1 cellular context compared by ENCODE assay signal in genomic region chr1:15962671-15963362, GRCh38.
TF ChIP-seq lines count a peak whose summit lies in the region.

No MANE protein-coding gene starts in this region.

TF ChIP-seq in SK-N-SH treated with all-trans-retinoic acid at 6 μM for 48 hours, 23 proteins besides CTCF, POLR2A, EP300 and RAD21 (continued from another document):
- TF ChIP-seq TSHZ2 (CRISPR knock-in tag; IDR thresholded peaks at IDR 0.05) (no peak), PATZ1 (CRISPR knock-in tag; IDR thresholded peaks at IDR 0.05; ENCODE audit: borderline replicate concordance) (no peak), OSR1 (CRISPR knock-in tag; IDR thresholded peaks at IDR 0.05) (no peak), ZFP3 (CRISPR knock-in tag; IDR thresholded peaks at IDR 0.05) (no peak), CSDC2 (CRISPR knock-in tag; IDR thresholded peaks at IDR 0.05) (no peak), ISL1 (CRISPR knock-in tag; IDR thresholded peaks at IDR 0.05) (no peak), SNAI2 (CRISPR knock-in tag; IDR thresholded peaks at IDR 0.05) (no peak), ESRRG (CRISPR knock-in tag; IDR thresholded peaks at IDR 0.05) (no peak), TCF4 (CRISPR knock-in tag; IDR thresholded peaks at IDR 0.05; ENCODE audit: borderline replicate concordance) (no peak), PPARA (CRISPR knock-in tag; IDR thresholded peaks at IDR 0.05; ENCODE audit: borderline replicate concordance) (no peak), POU6F1 (CRISPR knock-in tag; IDR thresholded peaks at IDR 0.05; ENCODE audit: borderline replicate concordance, low read depth) (no peak), ZNF565 (CRISPR knock-in tag; conservative IDR thresholded peaks at IDR 0.05; ENCODE audit: low read depth) (no peak), TOX (CRISPR knock-in tag; IDR thresholded peaks at IDR 0.05; ENCODE audit: borderline replicate concordance) (no peak), ZNF70 (CRISPR knock-in tag; IDR thresholded peaks at IDR 0.05) (no peak), ZNF8 (CRISPR knock-in tag; IDR thresholded peaks at IDR 0.05) (no peak), ARNTL (CRISPR knock-in tag; IDR thresholded peaks at IDR 0.05; ENCODE audit: borderline replicate concordance, low read depth) (no peak), RARB (CRISPR knock-in tag; IDR thresholded peaks at IDR 0.05) (no peak), ZFP30 (CRISPR knock-in tag; IDR thresholded peaks at IDR 0.05) (no peak)
